ENCODE assay signal across 10 cellular contexts in genomic region chr9:113057193-113057592, GRCh38. TPM values are rescaled to one million over a fixed set of nuclear protein-coding genes. Genes with fewer than 3 reads are reported as not detected.
DNase-seq lines count a peak whose midpoint lies in the region; ATAC-seq and TF ChIP-seq lines count a peak whose summit lies in the region.
"Had no signal": no experiment of that assay in that cellular context is flagged by ENCODE, and none has a peak within 500 bp of the region (broad histone marks: within the 10 kb centered on the region; RNA-seq: fewer than 3 reads in every experiment).

No MANE protein-coding gene starts in this region.

- peaks cover 7% of the 10 kb centered on the region for H3K36me3 Mint-ChIP-seq in CD8-positive, alpha-beta T cell

- peaks cover 11% of the 10 kb centered on the region for H3K27me3 ChIP-seq in CD8-positive, alpha-beta T cell (ENCODE audit: insufficient read depth, low read length)
- peaks cover 8 to 27% (median 15%) of the 10 kb centered on the region in 3 donors for H3K27me3 ChIP-seq in sigmoid colon

- H3K9me3 Mint-ChIP-seq in CD8-positive, alpha-beta T cell, result peaks cover 11% of the 10 kb centered on the region

- H3K27ac Mint-ChIP-seq in CD8-positive, alpha-beta T cell, result no peak overlapping the region
- H3K27ac Mint-ChIP-seq: activated CD8-positive, alpha-beta memory T cell treated with anti-CD3 and anti-CD28 coated beads, Interleukin-2, amount 10 ng/mL, durations not matched to agents 7 days and 5 days had no signal

- H3K4me3 ChIP-seq in CD8-positive, alpha-beta T cell (ENCODE audit: low read depth, low read length), result peak overlapping the region; percentile 67
- H3K4me3 ChIP-seq in fibroblast of pulmonary artery (replicated peaks; ENCODE audit: low read depth, low read length), result peak overlapping the region; percentile 92
- peak overlapping the region; percentile 64 to 76 (median 67) for H3K4me3 ChIP-seq in sigmoid colon

- no peaks in the 10 kb centered on the region for H3K4me1 Mint-ChIP-seq in CD8-positive, alpha-beta T cell (ENCODE audit: low read depth)
- H3K4me1 Mint-ChIP-seq: activated CD8-positive, alpha-beta memory T cell treated with anti-CD3 and anti-CD28 coated beads, Interleukin-2, amount 10 ng/mL, durations not matched to agents 7 days and 5 days had no signal

- no peak for TF ChIP-seq CTCF in CD8-positive, alpha-beta T cell (IDR thresholded peaks at IDR 0.05)
- TF ChIP-seq CTCF in fibroblast of pulmonary artery (IDR thresholded peaks at IDR 0.05; ENCODE audit: low read length, missing control alignments), result no peak
- TF ChIP-seq CTCF in sigmoid colon (IDR thresholded peaks at IDR 0.05), result no peak

- no peak for TF ChIP-seq POLR2A in sigmoid colon (IDR thresholded peaks at IDR 0.05)

- no peaks in the 10 kb centered on the region for H3K4me1 ChIP-seq in CD8-positive, alpha-beta T cell (ENCODE audit: insufficient read depth, low read length)
- peaks cover 0 to 4% (median 0%) of the 10 kb centered on the region in 4 donors for H3K4me1 ChIP-seq in sigmoid colon

- H3K27ac ChIP-seq in CD8-positive, alpha-beta T cell (ENCODE audit: low read depth, low read length), result no peak overlapping the region
- H3K27ac ChIP-seq in sigmoid colon, result peak overlapping the region; percentile 69 to 77 (median 72)

- H3K9me3 ChIP-seq in CD8-positive, alpha-beta T cell (ENCODE audit: low read length), result peaks cover 27% of the 10 kb centered on the region
- peaks cover 15 to 24% (median 21%) of the 10 kb centered on the region in 4 donors for H3K9me3 ChIP-seq in sigmoid colon

- intact Hi-C loops in CD8-positive, alpha-beta T cell (cut with DNase I, micrococcal nuclease), result no loop called here
- intact Hi-C loops in sigmoid colon (cut with DNase I), result loop anchor here (10.0 kb wide), 1 partner anchor 358 kb away; the partner anchor contains the start of genes C9orf43 and POLE3

- no peak for DNase-seq in CD8-positive, alpha-beta T cell
- peak; percentile 33 for DNase-seq in OCI-M1 (lab: John Stamatoyannopoulos, UW)
- DNase-seq in fibroblast of pulmonary artery (ENCODE audit: low read depth), result no peak
- no peak for DNase-seq in sigmoid colon
- no peak for DNase-seq in NCI-H2171 treated with DMSO at 0.1 percent for 48 hours (lab: John Stamatoyannopoulos, UW)
- DNase-seq in activated CD4-positive, alpha-beta T cell treated with anti-CD3 and anti-CD28 coated beads, Interleukin-2, amount 50 U/mL, for 4 hours, result no peak
- no peak for DNase-seq in NCI-H2081 treated with DMSO at 0.1 percent for 48 hours (lab: John Stamatoyannopoulos, UW)
- DNase-seq: DND-41 had no signal

- CTCF ChIA-PET in CD8-positive, alpha-beta T cell (lab: Charles Lee), result no interaction called here

- H3K4me3 Mint-ChIP-seq in CD8-positive, alpha-beta T cell, result no peak overlapping the region
- H3K4me3 Mint-ChIP-seq: activated CD8-positive, alpha-beta memory T cell treated with anti-CD3 and anti-CD28 coated beads, Interleukin-2, amount 10 ng/mL, durations not matched to agents 7 days and 5 days had no signal

- ATAC-seq in CD8-positive, alpha-beta T cell, result no peak
- ATAC-seq in HG02759 (IDR thresholded peaks at IDR 0.05; ENCODE audit: unreplicated experiment), result no peak

- no peaks in the 10 kb centered on the region for H3K36me3 ChIP-seq in CD8-positive, alpha-beta T cell (ENCODE audit: insufficient read depth, low read length)
- no peaks in the 10 kb centered on the region for H3K36me3 ChIP-seq in sigmoid colon

- POLR2A ChIA-PET in CD8-positive, alpha-beta T cell (lab: Charles Lee), result interaction anchor here (1.2 kb wide), 1 partner anchor 45 kb away, joined by 3 read pairs; the partner anchor contains the start of gene ZNF883

- TF ChIP-seq EP300 in sigmoid colon (IDR thresholded peaks at IDR 0.05), result no peak

- WGBS in sigmoid colon, 2 donors, result 26 to 43% methylated on average over 5 of the region's 5 CpGs

- peaks cover 18% of the 10 kb centered on the region for H3K27me3 Mint-ChIP-seq in CD8-positive, alpha-beta T cell (ENCODE audit: low read depth)
- H3K27me3 Mint-ChIP-seq: activated CD8-positive, alpha-beta memory T cell treated with anti-CD3 and anti-CD28 coated beads, Interleukin-2, amount 10 ng/mL, durations not matched to agents 7 days and 5 days had no signal

RNA-seq across cellular contexts. Expression of gene ZFP37, which starts 0.7 kb away (rescaled TPM):
- 1 to 10 TPM; 1.1 to 1.5 TPM for total RNA-seq in CD8-positive, alpha-beta T cell
- 1 to 10 TPM; 2.9 to 7.4 (median 4.4) TPM for total RNA-seq in sigmoid colon
- under 1 TPM in 2 of 3 donors, not detected in 1; 0.60 to 0.99 TPM for polyA plus RNA-seq in sigmoid colon

RNA-seq across cellular contexts. Expression of gene ZNF883, which starts 45.2 kb away (rescaled TPM):
- under 1 TPM; 0.53 to 0.84 TPM for total RNA-seq in CD8-positive, alpha-beta T cell
- 1 to 10 TPM in 3 of 4 donors, under 1 TPM in 1; 0.54 to 3.0 (median 2.2) TPM for total RNA-seq in sigmoid colon
- polyA plus RNA-seq in sigmoid colon, result under 1 TPM in 2 of 3 donors, not detected in 1; 0.69 to 0.96 TPM
